In genomic region chr10:46285300-46285699, GRCh38 we compare ENCODE assay signal across 8 cellular contexts. TPM values are rescaled to one million over a fixed set of nuclear protein-coding genes. Genes with fewer than 3 reads are reported as not detected.
A peak's percentile ranks its signal among the peaks of the same experiment; 100 is the strongest.
DNase-seq lines count a peak whose midpoint lies in the region; ATAC-seq lines count a peak whose summit lies in the region.

No MANE protein-coding gene starts in this region.

- H3K4me3 ChIP-seq in right cardiac atrium (ENCODE audit: low read length) (peak overlapping the region; percentile 58), stomach smooth muscle (ENCODE audit: low read length in 2 of 2) (peak overlapping the region in 1 of 2 donors; percentile 92)

- H3K4me1 ChIP-seq in right cardiac atrium (ENCODE audit: control insufficient read depth, insufficient read depth, low read length), result peaks cover 2% of the 10 kb centered on the region
- peaks cover 32% of the 10 kb centered on the region for H3K4me1 ChIP-seq in stomach smooth muscle (ENCODE audit: control insufficient read depth, insufficient read depth, low read length)

- 72% methylated on average over 3 of the region's 3 CpGs for WGBS in right cardiac atrium

- H3K27me3 Mint-ChIP-seq in T-helper 17 cell, result no peaks in the 10 kb centered on the region

- DNase-seq in NCI-H82 (lab: John Stamatoyannopoulos, UW), result peak; percentile 13
- DNase-seq in NCI-H82 treated with DMSO at 0.1 percent for 48 hours (lab: John Stamatoyannopoulos, UW; ENCODE audit: unreplicated experiment), result no peak
- DNase-seq in T-helper 17 cell, result no peak
- DNase-seq in right cardiac atrium, result no peak
- no peak for DNase-seq in effector CD4-positive, alpha-beta T cell
- no peak for DNase-seq in 8988T
- DNase-seq in ecto neural progenitor cell (ENCODE audit: low spot score), result no peak

- peak overlapping the region; percentile 60 to 94 for H3K9ac ChIP-seq in stomach smooth muscle (ENCODE audit: low read length in 2 of 2)

- peaks cover 2% of the 10 kb centered on the region for H3K36me3 Mint-ChIP-seq in T-helper 17 cell (ENCODE audit: low read depth)

- H3K4me3 Mint-ChIP-seq in T-helper 17 cell, result peak overlapping the region; percentile 93

- ATAC-seq in T-helper 17 cell, result no peak
- no peak for ATAC-seq in right cardiac atrium

- H3K27me3 ChIP-seq in right cardiac atrium (ENCODE audit: control insufficient read depth, insufficient read depth) (no peaks in the 10 kb centered on the region), stomach smooth muscle (ENCODE audit: control insufficient read depth in 1 of 2, insufficient read depth in 2 of 2, low read length in 2 of 2) (peaks cover 0 to 3% of the 10 kb centered on the region in 2 donors)

- H3K27ac ChIP-seq in right cardiac atrium (ENCODE audit: low read length) (no peak overlapping the region), stomach smooth muscle (ENCODE audit: low read length) (peak overlapping the region; percentile 58)

- no peaks in the 10 kb centered on the region for H3K36me3 ChIP-seq in stomach smooth muscle (ENCODE audit: control insufficient read depth in 2 of 2, insufficient read depth in 2 of 2, low read length in 2 of 2)

- H3K9me3 ChIP-seq in T-helper 17 cell (ENCODE audit: control insufficient read depth, low read length, poor library complexity, severe bottlenecking) (no peaks in the 10 kb centered on the region), right cardiac atrium (ENCODE audit: control insufficient read depth, low read length) (no peaks in the 10 kb centered on the region), stomach smooth muscle (ENCODE audit: control insufficient read depth in 2 of 2, low read length in 2 of 2) (peaks cover 0 to under 1% of the 10 kb centered on the region in 2 donors)

- no peak overlapping the region for H3K27ac Mint-ChIP-seq in T-helper 17 cell

- peaks cover 11% of the 10 kb centered on the region for H3K4me1 Mint-ChIP-seq in T-helper 17 cell

- intact Hi-C loops in right cardiac atrium (cut with DNase I), result loop anchor here in 1 of 4 donors (10.0 kb wide), 1 partner anchor 180 kb away; no protein-coding TSS in a partner anchor

RNA-seq across cellular contexts. Expression of gene ANTXRL, which starts 1.5 kb away (rescaled TPM):
- total RNA-seq in T-helper 17 cell (not detected), right cardiac atrium (under 1 TPM in 1 of 4 donors, not detected in 3; 0.51 TPM)
- polyA plus RNA-seq in right cardiac atrium, result 0.68 TPM
